Comparison of ENCODE assay signal across 8 cellular contexts in genomic region chr18:48975817-48976649, GRCh38. TPM values are rescaled to one million over a fixed set of nuclear protein-coding genes. Genes with fewer than 3 reads are reported as not detected.
DNase-seq lines count a peak whose midpoint lies in the region; ATAC-seq and TF ChIP-seq lines count a peak whose summit lies in the region.

No MANE protein-coding gene starts in this region.

- H3K4me1 Mint-ChIP-seq in CD14-positive monocyte: peaks cover 29% of the 10 kb centered on the region
- peaks cover 12 to 18% (median 12%) of the 10 kb centered on the region in 3 donors for H3K4me1 Mint-ChIP-seq in T-cell

- CTCF ChIA-PET in T-cell (lab: Charles Lee): interaction anchor here in 1 of 2 donors (1.0 kb wide), 1 partner anchor 24 kb away, joined by 4 read pairs; no protein-coding TSS in a partner anchor

- H3K36me3 Mint-ChIP-seq in CD14-positive monocyte: peaks cover 6 to 8% of the 10 kb centered on the region in 2 donors
- H3K36me3 Mint-ChIP-seq in T-cell: no peaks in the 10 kb centered on the region

- peak overlapping the region in 3 of 7 donors; percentile 40 to 60 (median 54) for H3K27ac Mint-ChIP-seq in CD14-positive monocyte
- H3K27ac Mint-ChIP-seq in T-cell: no peak overlapping the region

- H3K9me3 Mint-ChIP-seq in CD14-positive monocyte (peaks cover 0 to 9% (median 4%) of the 10 kb centered on the region in 7 donors), T-cell (no peaks in the 10 kb centered on the region)

- peaks cover 4 to 6% of the 10 kb centered on the region in 2 donors for H3K4me1 ChIP-seq in ascending aorta
- peaks cover 20% of the 10 kb centered on the region for H3K4me1 ChIP-seq in iPS-20b (ENCODE audit: insufficient read depth, low read length)

- peak overlapping the region; percentile 72; the same call in 1 of the 2 replicates for H3K9ac ChIP-seq in iPS-20b (ENCODE audit: low read depth, low read length)

- H3K4me3 Mint-ChIP-seq in CD14-positive monocyte: peak overlapping the region; percentile 79 to 89
- H3K4me3 Mint-ChIP-seq in T-cell: peak overlapping the region; percentile 71 to 78 (median 76)

- H3K4me3 ChIP-seq in HL-60 (replicated peaks; ENCODE audit: insufficient read depth, low read length) (peak overlapping the region; percentile 63), ascending aorta (peak overlapping the region; percentile 93 to 94), iPS-20b (ENCODE audit: low read length) (peak overlapping the region; percentile 80)

- TF ChIP-seq CTCF in CD14-positive monocyte (IDR thresholded peaks at IDR 0.05): no peak
- no peak for TF ChIP-seq CTCF in HL-60 (IDR thresholded peaks at IDR 0.05; ENCODE audit: insufficient read depth, low read length)
- peak in 1 of 3 experiments; percentile 22 for TF ChIP-seq CTCF in ascending aorta (IDR thresholded peaks at IDR 0.05)

- no peak overlapping the region for H3K27ac ChIP-seq in HL-60 (replicated peaks)
- H3K27ac ChIP-seq in ascending aorta: peak overlapping the region; percentile 84 to 89
- no peak overlapping the region for H3K27ac ChIP-seq in iPS-20b (ENCODE audit: low read length)

- POLR2A ChIA-PET in T-cell (lab: Charles Lee): interaction anchor here in 1 of 2 donors (0.5 to 0.6 kb wide), 2 partner anchors 16 to 37 kb away, joined by 3 to 4 read pairs; no protein-coding TSS in a partner anchor

- H3K27me3 ChIP-seq in HL-60 (ENCODE audit: insufficient read depth, poor library complexity, severe bottlenecking) (peaks cover 8% of the 10 kb centered on the region), ascending aorta (no peaks in the 10 kb centered on the region), iPS-20b (ENCODE audit: insufficient read depth, low read length) (peaks cover 46% of the 10 kb centered on the region)

- H3K9me3 ChIP-seq in ascending aorta (no peaks in the 10 kb centered on the region), iPS-20b (ENCODE audit: insufficient read depth, low read depth, low read length) (no peaks in the 10 kb centered on the region)

- H3K36me3 ChIP-seq in ascending aorta (no peaks in the 10 kb centered on the region), iPS-20b (ENCODE audit: insufficient read depth, low read depth, low read length) (no peaks in the 10 kb centered on the region)

- peak; percentile 53 for ATAC-seq in GM19395 (IDR thresholded peaks at IDR 0.05; ENCODE audit: unreplicated experiment)
- peak; percentile 84 to 86 (median 84) for ATAC-seq in T-cell (replicated peaks in 1 of 4)
- no peak for ATAC-seq in HG03469 (IDR thresholded peaks at IDR 0.05; ENCODE audit: unreplicated experiment)

- intact Hi-C loops in CD14-positive monocyte (cut with micrococcal nuclease) (no loop called here), ascending aorta (cut with DNase I) (loop anchor here (1.0 kb wide), 3 partner anchors 14 to 41 kb away; no protein-coding TSS in a partner anchor)

- DNase-seq in CD14-positive monocyte (ENCODE audit: low spot score): peak; percentile 73
- DNase-seq in HL-60 (ENCODE audit: low read depth in 1 of 2, low spot score in 1 of 2): peak in 1 of 2 experiments; percentile 62
- peak in 25 of 34 experiments; percentile 13 to 60 (median 32) for DNase-seq in T-cell
- peak in 1 of 2 donors; percentile 83 for DNase-seq in ascending aorta (ENCODE audit: low spot score in 2 of 2)
- peak; percentile 62 for DNase-seq in stimulated activated CD4-positive, alpha-beta T cell treated with anti-CD3 and anti-CD28 coated beads, Interleukin-12 subunit alpha, Interleukin-12 subunit beta, amount 100 ng/mL, for 4 hours

- H3K27me3 Mint-ChIP-seq in CD14-positive monocyte (ENCODE audit: low read depth in 3 of 3) (peaks cover 40 to 61% (median 45%) of the 10 kb centered on the region in 3 donors), T-cell (peaks cover 13 to 25% of the 10 kb centered on the region in 2 donors)

RNA-seq across cellular contexts. Expression of gene SMAD7, which starts 25.3 kb away (rescaled TPM):
- 1 to 10 TPM; 1.4 to 1.5 TPM for polyA plus RNA-seq in CD14-positive monocyte
- total RNA-seq in T-cell (100 to 1,000 TPM in 1 of 5 donors, 10 to 100 TPM in 4; 28.5 to 138 (median 57.7) TPM), ascending aorta (76.5 TPM)

Comparison
In these comparisons a context has a peak if more than half of its experiments do, and no peak if none do; other contexts are left out.
1. H3K27ac ChIP-seq: peak in ascending aorta (2 of 2); none in HL-60 (single experiment) and iPS-20b (single experiment).
2. Peak in every context shown above with its lines, with median percentiles within 50 percentile points of each other: H3K4me3 ChIP-seq.